18 cellular contexts compared by ENCODE assay signal in the genomic region with DNA sequence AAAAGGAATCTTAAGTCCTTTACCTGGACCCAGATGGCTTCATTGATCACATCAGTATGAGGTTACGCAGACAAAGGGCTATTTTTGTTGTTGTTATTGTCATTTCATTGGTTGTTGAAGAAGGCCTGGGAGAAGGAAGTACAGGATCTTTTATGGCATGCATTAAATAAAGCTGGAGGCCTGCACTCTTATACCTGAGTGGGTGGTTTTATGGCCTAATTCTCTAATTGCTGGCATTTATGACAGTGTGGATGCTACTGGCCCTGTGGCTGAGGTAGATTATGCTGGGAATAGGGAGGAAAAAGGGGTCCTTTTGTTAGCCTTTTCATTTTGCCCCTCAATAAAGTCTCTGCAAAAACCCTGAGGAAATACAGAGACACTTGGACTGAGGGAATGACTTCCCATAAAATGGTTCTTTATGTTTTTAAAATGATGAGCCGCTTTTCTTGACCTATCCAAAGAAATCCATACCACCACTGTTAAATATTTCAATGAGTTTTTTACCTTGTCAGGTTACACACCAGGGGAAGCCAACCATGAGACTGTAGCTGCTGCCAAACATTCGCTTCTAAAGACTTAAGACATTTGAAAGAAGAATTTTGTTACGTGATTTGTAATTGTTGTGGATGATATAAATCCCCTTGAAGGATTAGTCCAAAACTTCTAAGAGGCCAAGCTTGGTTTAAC. TPM values are rescaled to one million over a fixed set of nuclear protein-coding genes. Genes with fewer than 3 reads are reported as not detected.
DNase-seq lines count a peak whose midpoint lies in the region; ATAC-seq and TF ChIP-seq lines count a peak whose summit lies in the region.
"Had no signal": no experiment of that assay in that cellular context is flagged by ENCODE, and none has a peak within 500 bp of the region (broad histone marks: within the 10 kb centered on the region; RNA-seq: fewer than 3 reads in every experiment).

No MANE protein-coding gene starts in this region.

- peaks cover 66% of the 10 kb centered on the region for H3K36me3 Mint-ChIP-seq in activated CD4-positive, alpha-beta T cell treated with anti-CD3 and anti-CD28 coated beads, Interleukin-2, amount 10 ng/mL, durations not matched to agents 7 days and 5 days (ENCODE audit: low read depth)
- peaks cover 8% of the 10 kb centered on the region for H3K36me3 Mint-ChIP-seq in progenitor cell of endocrine pancreas (ENCODE audit: insufficient read depth)

- intact Hi-C loops in breast epithelium (cut with DNase I; ENCODE audit: low total_unique reads), result loop anchor here (5.0 kb wide), 1 partner anchor 769 kb away; no protein-coding TSS in a partner anchor
- intact Hi-C loops in head of caudate nucleus (cut with DNase I), result no loop called here

- peaks cover 0 to 13% of the 10 kb centered on the region in 2 donors for H3K4me1 ChIP-seq in breast epithelium

- H3K27me3 ChIP-seq in breast epithelium, result no peaks in the 10 kb centered on the region

- no peak for TF ChIP-seq CTCF in breast epithelium (IDR thresholded peaks at IDR 0.05)
- no peak for TF ChIP-seq CTCF in progenitor cell of endocrine pancreas (IDR thresholded peaks at IDR 0.05; ENCODE audit: unreplicated experiment)

- TF ChIP-seq POLR2A in breast epithelium (IDR thresholded peaks at IDR 0.05), result no peak

- ATAC-seq in HG02798 (IDR thresholded peaks at IDR 0.05; ENCODE audit: poor library complexity, unreplicated experiment), result peak; percentile 9
- ATAC-seq in HG03095 (IDR thresholded peaks at IDR 0.05; ENCODE audit: unreplicated experiment), result no peak
- ATAC-seq in GM21825 (IDR thresholded peaks at IDR 0.05; ENCODE audit: unreplicated experiment), result no peak
- ATAC-seq: HCT116, left ventricle myocardium superior, sciatic nerve had no signal

- H3K27ac ChIP-seq in breast epithelium, result peak overlapping the region; percentile 6 to 19

- peaks cover 92% of the 10 kb centered on the region for H3K4me1 Mint-ChIP-seq in activated CD4-positive, alpha-beta T cell treated with anti-CD3 and anti-CD28 coated beads, Interleukin-2, amount 10 ng/mL, durations not matched to agents 7 days and 5 days
- H3K4me1 Mint-ChIP-seq in progenitor cell of endocrine pancreas (ENCODE audit: low read depth), result peaks cover 49% of the 10 kb centered on the region

- CTCF ChIA-PET in activated CD4-positive, alpha-beta T cell treated with anti-CD3 and anti-CD28 coated beads, Interleukin-2, amount 10 ng/mL, durations not matched to agents 7 days and 5 days (lab: Charles Lee), result interaction anchor here (0.9 to 1.9 kb wide), 4 partner anchors 9 to 491 kb away, joined by 3 to 5 read pairs (median 4); no protein-coding TSS in a partner anchor

- DNase-seq in activated CD4-positive, alpha-beta T cell treated with anti-CD3 and anti-CD28 coated beads, Interleukin-2, amount 10 ng/mL, durations not matched to agents 7 days and 5 days, result no peak
- DNase-seq in activated CD4-positive, alpha-beta T cell treated with anti-CD3 and anti-CD28 coated beads, Interleukin-2, amount 50 U/mL, for 48 hours, result no peak
- DNase-seq in breast epithelium (ENCODE audit: low spot score in 2 of 2) (no peak), progenitor cell of endocrine pancreas (ENCODE audit: low spot score, unreplicated experiment) (no peak), head of caudate nucleus (no peak)
- DNase-seq: amygdala; COR-L47; GF-D8; hippocampal formation; left ventricle myocardium superior; NCI-H2171; Right ventricle myocardium superior; stimulated activated naive CD4-positive, alpha-beta T cell treated with Interleukin-2 at 50 U/mL for 16 hours had no signal

- no peaks in the 10 kb centered on the region for H3K9me3 ChIP-seq in breast epithelium

- no peaks in the 10 kb centered on the region for H3K27me3 Mint-ChIP-seq in activated CD4-positive, alpha-beta T cell treated with anti-CD3 and anti-CD28 coated beads, Interleukin-2, amount 10 ng/mL, durations not matched to agents 7 days and 5 days
- no peaks in the 10 kb centered on the region for H3K27me3 Mint-ChIP-seq in progenitor cell of endocrine pancreas

- peak overlapping the region; percentile 3 for H3K4me3 Mint-ChIP-seq in activated CD4-positive, alpha-beta T cell treated with anti-CD3 and anti-CD28 coated beads, Interleukin-2, amount 10 ng/mL, durations not matched to agents 7 days and 5 days
- H3K4me3 Mint-ChIP-seq in progenitor cell of endocrine pancreas (ENCODE audit: low read depth), result no peak overlapping the region

- H3K36me3 ChIP-seq in breast epithelium, result no peaks in the 10 kb centered on the region

- H3K27ac Mint-ChIP-seq in activated CD4-positive, alpha-beta T cell treated with anti-CD3 and anti-CD28 coated beads, Interleukin-2, amount 10 ng/mL, durations not matched to agents 7 days and 5 days, result peak overlapping the region; percentile 60
- H3K27ac Mint-ChIP-seq in progenitor cell of endocrine pancreas, result peak overlapping the region; percentile 12

- H3K4me3 ChIP-seq in breast epithelium, result no peak overlapping the region

- peaks cover 2% of the 10 kb centered on the region for H3K9me3 Mint-ChIP-seq in activated CD4-positive, alpha-beta T cell treated with anti-CD3 and anti-CD28 coated beads, Interleukin-2, amount 10 ng/mL, durations not matched to agents 7 days and 5 days
- H3K9me3 Mint-ChIP-seq in progenitor cell of endocrine pancreas (ENCODE audit: low read depth), result no peaks in the 10 kb centered on the region

- POLR2A ChIA-PET in activated CD4-positive, alpha-beta T cell treated with anti-CD3 and anti-CD28 coated beads, Interleukin-2, amount 10 ng/mL, durations not matched to agents 7 days and 5 days (lab: Charles Lee), result no interaction called here

RNA-seq across cellular contexts. Expression of gene KMT2A, which starts 6.8 kb away (rescaled TPM):
- total RNA-seq in activated CD4-positive, alpha-beta T cell treated with anti-CD3 and anti-CD28 coated beads, Interleukin-2, amount 10 ng/mL, durations not matched to agents 7 days and 5 days, result 100 to 1,000 TPM in 1 of 2 experiments, 10 to 100 TPM in 1; 93.4 to 102 TPM
- total RNA-seq in breast epithelium (10 to 100 TPM; 67.4 to 100.0 (median 79.6) TPM), progenitor cell of endocrine pancreas (89.1 and 94.6 TPM in 2 replicates)

RNA-seq across cellular contexts. Expression of gene ATP5MG, which starts 41.6 kb away (rescaled TPM):
- 100 to 1,000 TPM; 195 to 272 TPM for total RNA-seq in activated CD4-positive, alpha-beta T cell treated with anti-CD3 and anti-CD28 coated beads, Interleukin-2, amount 10 ng/mL, durations not matched to agents 7 days and 5 days
- total RNA-seq in breast epithelium, result 10 to 100 TPM; 45.1 to 66.4 (median 56.0) TPM
- 189 and 192 TPM in 2 replicates for total RNA-seq in progenitor cell of endocrine pancreas
